ENCODE assay signal across 16 cellular contexts in genomic region chrX:154441984-154442707, GRCh38. TPM values are rescaled to one million over a fixed set of nuclear protein-coding genes. Genes with fewer than 3 reads are reported as not detected.
DNase-seq lines count a peak whose midpoint lies in the region; ATAC-seq, FAIRE-seq and TF ChIP-seq lines count a peak whose summit lies in the region.
"Had no signal": no experiment of that assay in that cellular context is flagged by ENCODE, and none has a peak within 500 bp of the region (broad histone marks: within the 10 kb centered on the region; RNA-seq: fewer than 3 reads in every experiment).

No MANE protein-coding gene starts in this region.

- no peaks in the 10 kb centered on the region for H3K9me3 Mint-ChIP-seq in activated naive CD4-positive, alpha-beta T cell treated with anti-CD3 and anti-CD28 coated beads, Interleukin-2, amount 10 ng/mL, durations not matched to agents 7 days and 5 days
- H3K9me3 Mint-ChIP-seq: activated T-helper 1 cell treated with anti-CD3 and anti-CD28 coated beads, Interleukin-12 subunit alpha, Interleukin-12 subunit beta, Interleukin-2, Interleukin-4 antibody, amounts not matched to agents 30 ng/mL and 10 ng/mL and 1 ng/mL, durations not matched to agents 14 hours and 24 hours and 36 hours; memory B cell had no signal

- intact Hi-C loops in endothelial cell of umbilical vein (cut with micrococcal nuclease) (loop anchor here (5.0 kb wide), 2 partner anchors 35 kb away; partner anchors contain the start of genes DNASE1L1 and LAGE3), stomach (cut with DNase I; ENCODE audit: low total_unique reads) (no loop called here), A673 (cut with micrococcal nuclease; ENCODE audit: unreplicated experiment) (no loop called here)

- DNase-seq in activated naive CD4-positive, alpha-beta T cell treated with anti-CD3 and anti-CD28 coated beads, Interleukin-2, amount 10 ng/mL, durations not matched to agents 7 days and 5 days, result no peak
- DNase-seq in activated naive CD4-positive, alpha-beta T cell treated with anti-CD3 and anti-CD28 coated beads, Interleukin-2, amount 50 U/mL, for 16 hours, result no peak
- DNase-seq in endothelial cell of umbilical vein (ENCODE audit: low read depth, low spot score) (no peak), stomach (peak; percentile 57), A673 (ENCODE audit: low spot score) (no peak)
- DNase-seq: adrenal gland; NCI-H1436; sigmoid colon; stimulated activated CD4-positive, alpha-beta T cell treated with anti-CD3 and anti-CD28 coated beads, Interleukin-4, amount 100 ng/mL, for 1 hour had no signal

- H3K9me3 ChIP-seq in endothelial cell of umbilical vein (replicated peaks; ENCODE audit: control insufficient read depth, insufficient read depth, low read length) (no peaks in the 10 kb centered on the region), stomach (no peaks in the 10 kb centered on the region), A673 (ENCODE audit: low read depth, low read length, poor library complexity, severe bottlenecking) (no peaks in the 10 kb centered on the region)
- H3K9me3 ChIP-seq: A549, adrenal gland, neutrophil, sigmoid colon, tibial nerve had no signal

- H3K79me2 ChIP-seq in endothelial cell of umbilical vein (ENCODE audit: control insufficient read depth, insufficient read depth, low read length), result peaks cover 65% of the 10 kb centered on the region

- H3K4me3 Mint-ChIP-seq in activated naive CD4-positive, alpha-beta T cell treated with anti-CD3 and anti-CD28 coated beads, Interleukin-2, amount 10 ng/mL, durations not matched to agents 7 days and 5 days, result no peak overlapping the region
- H3K4me3 Mint-ChIP-seq: memory B cell had no signal

- no peaks in the 10 kb centered on the region for H3K9me1 ChIP-seq in endothelial cell of umbilical vein (replicated peaks; ENCODE audit: control insufficient read depth, extremely low read depth, insufficient read depth, low read length)

- H3K27me3 ChIP-seq in endothelial cell of umbilical vein (ENCODE audit: control insufficient read depth in 2 of 2, insufficient read depth in 2 of 2, low read length in 2 of 2) (no peaks in the 10 kb centered on the region), stomach (no peaks in the 10 kb centered on the region), A673 (replicated peaks; ENCODE audit: insufficient read depth, low read depth, low read length, poor library complexity) (no peaks in the 10 kb centered on the region)
- H3K27me3 ChIP-seq: adrenal gland, neutrophil, sigmoid colon, tibial nerve had no signal

- POLR2A ChIA-PET in endothelial cell of umbilical vein (lab: Charles Lee) (no interaction called here), A673 (lab: Charles Lee; ENCODE audit: low non-redundant PET) (interaction anchor here (1.0 kb wide), 1 partner anchor 44 kb away, joined by 3 read pairs; no protein-coding TSS in a partner anchor)

- ATAC-seq in GM19351 (IDR thresholded peaks at IDR 0.05; ENCODE audit: unreplicated experiment), result no peak

- H3K4me1 ChIP-seq in endothelial cell of umbilical vein (ENCODE audit: control insufficient read depth, extremely low read depth, insufficient read depth, low read length) (peaks cover 15% of the 10 kb centered on the region), stomach (peaks cover 9 to 53% (median 33%) of the 10 kb centered on the region in 4 donors), A673 (ENCODE audit: insufficient read depth, low read length, poor library complexity, severe bottlenecking) (peaks cover 17% of the 10 kb centered on the region)

- H3K36me3 ChIP-seq in endothelial cell of umbilical vein (ENCODE audit: control insufficient read depth in 2 of 2, extremely low read depth in 1 of 2, insufficient read depth in 2 of 2, low read length in 2 of 2) (peaks cover 4 to 28% of the 10 kb centered on the region in 2 experiments), stomach (peaks cover 0 to 59% (median 40%) of the 10 kb centered on the region in 4 donors), A673 (ENCODE audit: insufficient read depth, low read length, poor library complexity, severe bottlenecking) (peaks cover 13% of the 10 kb centered on the region)

- TF ChIP-seq POLR2A in endothelial cell of umbilical vein (IDR thresholded peaks at IDR 0.05; ENCODE audit: low read depth, low read length), result no peak
- TF ChIP-seq POLR2A in stomach (IDR thresholded peaks at IDR 0.05), result no peak

- no peak for TF ChIP-seq CTCF in endothelial cell of umbilical vein (IDR thresholded peaks at IDR 0.05; ENCODE audit: extremely low read depth in 1 of 2, insufficient read depth in 1 of 2, low read depth in 1 of 2, low read length in 2 of 2)
- no peak for TF ChIP-seq CTCF in stomach (IDR thresholded peaks at IDR 0.05)
- TF ChIP-seq CTCF in A673 (conservative IDR thresholded peaks at IDR 0.05; ENCODE audit: low read depth, low read length), result no peak

- CTCF ChIA-PET in activated naive CD4-positive, alpha-beta T cell treated with anti-CD3 and anti-CD28 coated beads, Interleukin-2, amount 10 ng/mL, durations not matched to agents 7 days and 5 days (lab: Charles Lee), result no interaction called here
- CTCF ChIA-PET in endothelial cell of umbilical vein (lab: Charles Lee) (interaction anchor here (1.4 kb wide), 1 partner anchor 15 kb away, joined by 3 read pairs; no protein-coding TSS in a partner anchor), A673 (lab: Charles Lee) (no interaction called here)

- H3K27ac ChIP-seq in endothelial cell of umbilical vein (ENCODE audit: insufficient read depth, low read depth, low read length) (no peak overlapping the region), stomach (peak overlapping the region in 1 of 5 donors; percentile 34), A673 (ENCODE audit: low read depth, low read length, poor library complexity, severe bottlenecking) (no peak overlapping the region)
- H3K27ac ChIP-seq: A549 had no signal

- BruUV-seq in endothelial cell of umbilical vein (replicated peaks; lab: Mats Ljungman, UMichigan), result TSS peak; percentile 24
- no TSS peak for BruUV-seq in A673 (replicated peaks; lab: Mats Ljungman, UMichigan)

- no peak for FAIRE-seq in endothelial cell of umbilical vein (lab: Jason Lieb, UNC)
- FAIRE-seq: A549, GM19239 had no signal

- 73 to 80% (median 77%) methylated on average over 15 to 21 of the region's 21 CpGs for WGBS in stomach, 5 donors

- no peak overlapping the region for H3K4me3 ChIP-seq in endothelial cell of umbilical vein (replicated peaks in 1 of 3; ENCODE audit: insufficient read depth in 1 of 3, low read depth in 1 of 3, low read length in 3 of 3)
- H3K4me3 ChIP-seq in stomach, result no peak overlapping the region
- no peak overlapping the region for H3K4me3 ChIP-seq in A673 (ENCODE audit: low read depth, low read length, poor library complexity, severe bottlenecking)
- H3K4me3 ChIP-seq: A549, adrenal gland, sigmoid colon, tibial nerve had no signal

- peaks cover 48% of the 10 kb centered on the region for H3K4me1 Mint-ChIP-seq in activated naive CD4-positive, alpha-beta T cell treated with anti-CD3 and anti-CD28 coated beads, Interleukin-2, amount 10 ng/mL, durations not matched to agents 7 days and 5 days

- H3K36me3 Mint-ChIP-seq in activated naive CD4-positive, alpha-beta T cell treated with anti-CD3 and anti-CD28 coated beads, Interleukin-2, amount 10 ng/mL, durations not matched to agents 7 days and 5 days, result peaks cover 14% of the 10 kb centered on the region

- H2AFZ ChIP-seq in endothelial cell of umbilical vein (ENCODE audit: low read depth, low read length), result no peak overlapping the region

- H3K27ac Mint-ChIP-seq in activated naive CD4-positive, alpha-beta T cell treated with anti-CD3 and anti-CD28 coated beads, Interleukin-2, amount 10 ng/mL, durations not matched to agents 7 days and 5 days, result peak overlapping the region; percentile 60
- H3K27ac Mint-ChIP-seq: activated T-helper 1 cell treated with anti-CD3 and anti-CD28 coated beads, Interleukin-12 subunit alpha, Interleukin-12 subunit beta, Interleukin-2, Interleukin-4 antibody, amounts not matched to agents 30 ng/mL and 10 ng/mL and 1 ng/mL, durations not matched to agents 14 hours and 24 hours and 36 hours had no signal

- no peak overlapping the region for H3K9ac ChIP-seq in endothelial cell of umbilical vein (replicated peaks; ENCODE audit: extremely low read depth, insufficient read depth, low read length)

- dilution Hi-C loops in endothelial cell of umbilical vein (cut with MboI; ENCODE audit: extremely low pct_ligation_motif_present, low sequenced_read_pairs), result no loop called here

- TF ChIP-seq EP300 in stomach (IDR thresholded peaks at IDR 0.05), result no peak

- H3K4me2 ChIP-seq in endothelial cell of umbilical vein (ENCODE audit: insufficient read depth, low read length), result no peak overlapping the region
- H3K4me2 ChIP-seq: A549 had no signal

- H4K20me1 ChIP-seq in endothelial cell of umbilical vein (replicated peaks; ENCODE audit: control insufficient read depth, extremely low read depth, insufficient read depth, low read length), result no peaks in the 10 kb centered on the region

- H3K27me3 Mint-ChIP-seq in activated naive CD4-positive, alpha-beta T cell treated with anti-CD3 and anti-CD28 coated beads, Interleukin-2, amount 10 ng/mL, durations not matched to agents 7 days and 5 days, result peaks cover 4% of the 10 kb centered on the region
- H3K27me3 Mint-ChIP-seq: memory B cell had no signal

RNA-seq across cellular contexts. Expression of gene FAM50A, which starts 1.8 kb away (rescaled TPM):
- 111 and 123 TPM in 2 replicates for total RNA-seq in endothelial cell of umbilical vein
- 66.6 and 75.9 TPM in 2 replicates for polyA plus RNA-seq in endothelial cell of umbilical vein
- polyA plus RNA-seq in endothelial cell of umbilical vein (2011; cell fraction: cytosol; rRNA removed), result 102 and 105 TPM in 2 replicates
- polyA plus RNA-seq in endothelial cell of umbilical vein (2011; cell fraction: nucleus; rRNA removed), result 244 and 250 TPM in 2 replicates
- 131 and 172 TPM in 2 replicates for polyA plus RNA-seq in endothelial cell of umbilical vein (2012)
- polyA minus RNA-seq in endothelial cell of umbilical vein, result 69.6 and 72.8 TPM in 2 replicates
- polyA minus RNA-seq in endothelial cell of umbilical vein (2011; cell fraction: cytosol; rRNA and poly(A)+ RNA removed), result 22.5 TPM
- polyA minus RNA-seq in endothelial cell of umbilical vein (2011; cell fraction: nucleus; rRNA and poly(A)+ RNA removed), result 39.7 and 43.1 TPM in 2 replicates
- total RNA-seq in stomach, result 10 to 100 TPM; 16.7 to 79.4 (median 55.4) TPM
- polyA plus RNA-seq in stomach, result 100 to 1,000 TPM in 2 of 3 donors, 10 to 100 TPM in 1; 82.2 to 162 (median 157) TPM
- total RNA-seq in A673 (2021), result 78.0 and 83.7 TPM in 2 replicates

RNA-seq across cellular contexts. Expression of gene GDI1, which starts 5.2 kb away (rescaled TPM):
- total RNA-seq in endothelial cell of umbilical vein, result 128 and 131 TPM in 2 replicates
- 247 and 267 TPM in 2 replicates for polyA plus RNA-seq in endothelial cell of umbilical vein
- 167 and 182 TPM in 2 replicates for polyA plus RNA-seq in endothelial cell of umbilical vein (2011; cell fraction: cytosol; rRNA removed)
- 1,001 and 1,020 TPM in 2 replicates for polyA plus RNA-seq in endothelial cell of umbilical vein (2011; cell fraction: nucleus; rRNA removed)
- polyA plus RNA-seq in endothelial cell of umbilical vein (2012), result 130 and 167 TPM in 2 replicates
- 141 and 144 TPM in 2 replicates for polyA minus RNA-seq in endothelial cell of umbilical vein
- polyA minus RNA-seq in endothelial cell of umbilical vein (2011; cell fraction: cytosol; rRNA and poly(A)+ RNA removed), result 29.2 TPM
- polyA minus RNA-seq in endothelial cell of umbilical vein (2011; cell fraction: nucleus; rRNA and poly(A)+ RNA removed), result 114 and 123 TPM in 2 replicates
- 100 to 1,000 TPM in 2 of 5 donors, 10 to 100 TPM in 3; 46.4 to 178 (median 93.3) TPM for total RNA-seq in stomach
- 10 to 100 TPM; 45.7 to 61.8 (median 59.1) TPM for polyA plus RNA-seq in stomach
- total RNA-seq in A673 (2021), result 137 and 139 TPM in 2 replicates

RNA-seq across cellular contexts. Expression of gene ATP6AP1, which starts 13.7 kb away (rescaled TPM):
- 136 and 145 TPM in 2 replicates for total RNA-seq in endothelial cell of umbilical vein
- 322 and 393 TPM in 2 replicates for polyA plus RNA-seq in endothelial cell of umbilical vein
- polyA plus RNA-seq in endothelial cell of umbilical vein (2011; cell fraction: cytosol; rRNA removed), result 180 and 185 TPM in 2 replicates
- 130 and 132 TPM in 2 replicates for polyA plus RNA-seq in endothelial cell of umbilical vein (2011; cell fraction: nucleus; rRNA removed)
- 147 and 167 TPM in 2 replicates for polyA plus RNA-seq in endothelial cell of umbilical vein (2012)
- polyA minus RNA-seq in endothelial cell of umbilical vein, result 155 and 168 TPM in 2 replicates
- 80.7 TPM for polyA minus RNA-seq in endothelial cell of umbilical vein (2011; cell fraction: cytosol; rRNA and poly(A)+ RNA removed)
- polyA minus RNA-seq in endothelial cell of umbilical vein (2011; cell fraction: nucleus; rRNA and poly(A)+ RNA removed), result 33.2 and 34.9 TPM in 2 replicates
- total RNA-seq in stomach, result 10 to 100 TPM; 13.4 to 69.3 (median 26.6) TPM
- 10 to 100 TPM; 16.8 to 49.6 (median 34.9) TPM for polyA plus RNA-seq in stomach
- 77.1 and 77.5 TPM in 2 replicates for total RNA-seq in A673 (2021)

RNA-seq across cellular contexts. Expression of gene PLXNA3, which starts 15.9 kb away (rescaled TPM):
- total RNA-seq in endothelial cell of umbilical vein (58.3 and 58.6 TPM in 2 replicates), stomach (100 to 1,000 TPM in 2 of 5 donors, 10 to 100 TPM in 2, 1 to 10 TPM in 1; 9.9 to 296 (median 35.5) TPM), A673 (2021) (49.8 and 54.6 TPM in 2 replicates)
- polyA plus RNA-seq in endothelial cell of umbilical vein (56.8 and 63.2 TPM in 2 replicates), stomach (1 to 10 TPM; 2.3 to 7.6 (median 6.0) TPM)
- polyA plus RNA-seq in endothelial cell of umbilical vein (2011; cell fraction: cytosol; rRNA removed), result 16.5 and 21.7 TPM in 2 replicates
- 245 and 272 TPM in 2 replicates for polyA plus RNA-seq in endothelial cell of umbilical vein (2011; cell fraction: nucleus; rRNA removed)
- polyA plus RNA-seq in endothelial cell of umbilical vein (2012), result 40.4 and 51.8 TPM in 2 replicates
- 79.7 and 86.2 TPM in 2 replicates for polyA minus RNA-seq in endothelial cell of umbilical vein
- 10.7 TPM for polyA minus RNA-seq in endothelial cell of umbilical vein (2011; cell fraction: cytosol; rRNA and poly(A)+ RNA removed)
- 65.9 and 96.1 TPM in 2 replicates for polyA minus RNA-seq in endothelial cell of umbilical vein (2011; cell fraction: nucleus; rRNA and poly(A)+ RNA removed)

RNA-seq across cellular contexts. Expression of gene TAFAZZIN, which starts 30.8 kb away (rescaled TPM):
- total RNA-seq in endothelial cell of umbilical vein (43.4 and 46.6 TPM in 2 replicates), stomach (100 to 1,000 TPM in 2 of 5 donors, 10 to 100 TPM in 3; 12.7 to 202 (median 84.6) TPM), A673 (2021) (41.8 and 55.8 TPM in 2 replicates)
- polyA plus RNA-seq in endothelial cell of umbilical vein (33.8 and 37.2 TPM in 2 replicates), stomach (10 to 100 TPM; 19.4 to 59.9 (median 21.8) TPM)
- 16.7 and 24.8 TPM in 2 replicates for polyA plus RNA-seq in endothelial cell of umbilical vein (2011; cell fraction: cytosol; rRNA removed)
- polyA plus RNA-seq in endothelial cell of umbilical vein (2011; cell fraction: nucleus; rRNA removed), result 175 and 186 TPM in 2 replicates
- polyA plus RNA-seq in endothelial cell of umbilical vein (2012), result 18.7 and 22.4 TPM in 2 replicates
- 20.5 and 27.7 TPM in 2 replicates for polyA minus RNA-seq in endothelial cell of umbilical vein
- polyA minus RNA-seq in endothelial cell of umbilical vein (2011; cell fraction: cytosol; rRNA and poly(A)+ RNA removed), result 22.4 TPM
- 28.5 and 35.5 TPM in 2 replicates for polyA minus RNA-seq in endothelial cell of umbilical vein (2011; cell fraction: nucleus; rRNA and poly(A)+ RNA removed)
